ENCODE assay signal across 8 cellular contexts in the genomic region with DNA sequence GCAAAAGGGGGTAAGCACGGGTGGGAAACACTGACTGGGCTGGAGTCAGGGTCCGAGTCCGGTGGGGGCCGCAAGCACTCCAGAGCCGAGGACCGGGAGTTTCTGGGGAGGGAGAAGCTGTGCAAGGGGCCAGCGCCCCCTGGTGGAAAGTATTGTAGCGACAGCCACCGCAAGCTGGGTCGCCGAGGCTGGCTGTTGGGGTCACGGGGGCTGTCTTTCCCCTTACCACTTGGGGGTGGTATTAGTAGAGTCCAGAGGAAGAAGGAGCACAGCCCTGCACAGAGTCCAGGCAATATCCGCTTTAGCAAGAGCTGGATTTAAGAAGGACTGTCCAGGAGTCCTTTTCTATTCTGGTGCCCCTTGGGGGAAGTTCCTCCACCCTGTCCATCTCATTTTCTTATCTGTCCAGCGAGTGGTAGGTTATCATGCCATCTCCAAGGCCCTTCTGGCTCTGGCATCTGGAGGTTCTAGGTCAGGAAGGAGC.
DNase-seq lines count a peak whose midpoint lies in the region; ATAC-seq and TF ChIP-seq lines count a peak whose summit lies in the region.

No MANE protein-coding gene starts in this region.

- peak; percentile 87 for TF ChIP-seq CTCF in astrocyte of the cerebellum (IDR thresholded peaks at IDR 0.05; ENCODE audit: low read depth, low read length, missing control alignments)

- H3K4me3 ChIP-seq in astrocyte of the cerebellum (ENCODE audit: low read depth, low read length) (no peak overlapping the region), iPS-20b (ENCODE audit: low read length) (peak overlapping the region; percentile 49; the same call in 1 of the 2 replicates)

- peak; percentile 46 for DNase-seq in NK-92 treated with Interleukin-12 subunit alpha and Interleukin-12 subunit beta, amount 100 ng/mL, for 24 hours (lab: John Stamatoyannopoulos, UW)
- no peak for DNase-seq in NK-92 (lab: John Stamatoyannopoulos, UW; ENCODE audit: unreplicated experiment)
- peak; percentile 23 for DNase-seq in NCI-H1694 treated with DMSO at 0.1 percent for 48 hours (lab: John Stamatoyannopoulos, UW)
- peak; percentile 80 for DNase-seq in UCSD-AML1 (lab: John Stamatoyannopoulos, UW; ENCODE audit: unreplicated experiment)
- DNase-seq in astrocyte of the cerebellum (ENCODE audit: low read depth), result no peak
- peak; percentile 56 to 70 for DNase-seq in stimulated activated CD4-positive, alpha-beta T cell treated with anti-CD3 and anti-CD28 coated beads, Interleukin-15, amount 100 ng/mL, for 1 hour (ENCODE audit: low read depth in 1 of 2, low spot score in 1 of 2)

- H3K4me1 ChIP-seq in iPS-20b (ENCODE audit: insufficient read depth, low read length), result peaks cover 5% of the 10 kb centered on the region

- H3K36me3 ChIP-seq in iPS-20b (ENCODE audit: insufficient read depth, low read depth, low read length), result no peaks in the 10 kb centered on the region

- no peak overlapping the region for H3K9ac ChIP-seq in iPS-20b (ENCODE audit: low read depth, low read length)

- in situ Hi-C loops in astrocyte of the cerebellum (cut with HindIII; ENCODE audit: low sequenced_read_pairs), result no loop called here

- H3K27me3 ChIP-seq in iPS-20b (ENCODE audit: insufficient read depth, low read length), result no peaks in the 10 kb centered on the region

- peak overlapping the region; percentile 1 for H3K27ac ChIP-seq in iPS-20b (ENCODE audit: low read length)

- no peaks in the 10 kb centered on the region for H3K9me3 ChIP-seq in iPS-20b (ENCODE audit: insufficient read depth, low read depth, low read length)

- no peak for ATAC-seq in HG03457 (IDR thresholded peaks at IDR 0.05; ENCODE audit: unreplicated experiment)

Comparison
In these comparisons a context has a peak if more than half of its experiments do, and no peak if none do; other contexts are left out.
1. DNase-seq: peak in NK-92 treated with Interleukin-12 subunit alpha and Interleukin-12 subunit beta, amount 100 ng/mL, for 24 hours (single experiment), NCI-H1694 treated with DMSO at 0.1 percent for 48 hours (single experiment), UCSD-AML1 (single experiment) and stimulated activated CD4-positive, alpha-beta T cell treated with anti-CD3 and anti-CD28 coated beads, Interleukin-15, amount 100 ng/mL, for 1 hour (2 of 2); none in NK-92 (single experiment) and astrocyte of the cerebellum (single experiment).